Comparison of ENCODE assay signal across 8 cellular contexts in the genomic region with DNA sequence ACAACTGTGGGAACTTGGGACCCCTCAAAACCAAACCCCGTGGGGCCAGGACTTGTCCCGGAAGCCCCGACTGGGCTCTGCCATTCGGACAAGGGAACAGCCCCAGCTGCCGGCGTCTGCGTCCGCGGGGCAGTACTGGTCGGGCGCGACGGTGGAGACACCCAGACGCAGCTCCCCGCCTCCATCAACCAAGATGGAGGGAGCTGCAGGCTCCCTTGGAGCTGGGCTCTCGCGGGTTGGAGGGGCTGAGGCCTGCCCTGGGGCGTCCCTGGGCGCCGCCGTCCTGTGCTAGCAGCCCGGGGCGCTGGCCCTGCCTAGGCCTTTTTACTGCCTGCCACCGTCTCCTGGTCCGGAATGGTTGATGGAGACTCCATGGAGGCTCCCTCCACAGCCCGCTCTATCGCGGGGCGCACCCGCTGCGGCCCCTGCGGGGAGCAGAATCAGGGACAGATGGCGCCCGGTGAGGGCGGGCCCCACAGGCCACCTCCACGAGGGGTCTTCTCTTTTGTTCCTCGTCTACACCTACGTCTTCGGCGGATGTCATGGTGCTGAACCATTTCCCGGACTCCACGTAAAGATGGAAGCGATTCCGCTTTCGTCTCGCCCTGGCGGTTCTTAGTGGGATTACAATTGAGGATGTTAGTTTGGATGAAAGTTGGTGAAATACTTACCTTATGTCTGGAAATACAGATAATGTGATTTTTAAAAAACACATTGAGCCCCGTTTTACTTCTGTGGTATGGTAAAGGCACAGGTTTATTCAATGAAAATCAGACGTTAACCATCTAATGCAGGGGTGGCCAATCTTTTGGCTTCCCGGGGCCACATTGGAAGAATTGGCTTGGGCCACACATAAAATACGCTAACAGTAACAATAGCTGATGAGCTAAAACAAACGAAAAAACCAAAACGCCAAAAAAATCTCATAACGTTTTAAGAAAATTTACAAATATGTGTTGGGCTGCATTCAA. TPM values are rescaled to one million over a fixed set of nuclear protein-coding genes. Genes with fewer than 3 reads are reported as not detected.
A peak's percentile ranks its signal among the peaks of the same experiment; 100 is the strongest.
DNase-seq lines count a peak whose midpoint lies in the region; ATAC-seq and TF ChIP-seq lines count a peak whose summit lies in the region.

No MANE protein-coding gene starts in this region.

- CTCF ChIA-PET in CD4-positive, alpha-beta T cell (lab: Charles Lee) = interaction anchor here (0.6 to 2.5 kb wide), 4 partner anchors 20 to 333 kb away, joined by 3 to 12 read pairs (median 3); no protein-coding TSS in a partner anchor

- H3K27me3 Mint-ChIP-seq in CD4-positive, alpha-beta T cell = no peaks in the 10 kb centered on the region

- H3K4me1 Mint-ChIP-seq in CD4-positive, alpha-beta T cell (ENCODE audit: low read depth) = peaks cover 30% of the 10 kb centered on the region

- H3K9me3 ChIP-seq in CD4-positive, alpha-beta T cell (ENCODE audit: control insufficient read depth, low read length) = no peaks in the 10 kb centered on the region
- H3K9me3 ChIP-seq in esophagus muscularis mucosa (no peaks in the 10 kb centered on the region), muscle layer of duodenum (ENCODE audit: control insufficient read depth in 1 of 2, low read length in 2 of 2) (no peaks in the 10 kb centered on the region)

- H3K27me3 ChIP-seq in CD4-positive, alpha-beta T cell (ENCODE audit: control insufficient read depth, insufficient read depth, low read length) = no peaks in the 10 kb centered on the region
- H3K27me3 ChIP-seq in esophagus muscularis mucosa = no peaks in the 10 kb centered on the region
- no peaks in the 10 kb centered on the region for H3K27me3 ChIP-seq in muscle layer of duodenum (ENCODE audit: low read depth, low read length)

- no peak for TF ChIP-seq EP300 in esophagus muscularis mucosa (IDR thresholded peaks at IDR 0.05)

- DNase-seq in CD4-positive, alpha-beta T cell = peak; percentile 50 to 75 (median 64)
- DNase-seq in NOMO-1 treated with DMSO at 0.1 percent for 48 hours (lab: John Stamatoyannopoulos, UW; ENCODE audit: unreplicated experiment) (peak; percentile 83), esophagus muscularis mucosa (ENCODE audit: extremely low spot score) (no peak)
- DNase-seq in activated T-cell treated with anti-CD3 and anti-CD28 coated beads, Interleukin-2, amount 50 U/mL, for 1 hour = peak; percentile 81
- DNase-seq in stimulated activated CD8-positive, alpha-beta memory T cell treated with anti-CD3 and anti-CD28 coated beads, Interleukin-7, amount 100 ng/mL, for 24 hours (ENCODE audit: low read depth) = peak; percentile 37

- intact Hi-C loops in CD4-positive, alpha-beta T cell (cut with DNase I, micrococcal nuclease) = loop anchor here (2.0 to 10.0 kb wide), 5 partner anchors 80 to 1738 kb away; a partner anchor contains a TSS
- intact Hi-C loops in esophagus muscularis mucosa (cut with DNase I) = loop anchor here (10.0 kb wide), 2 partner anchors 190 to 230 kb away; a partner anchor contains a TSS

- peak; percentile 46 for ATAC-seq in CD4-positive, alpha-beta T cell (ENCODE audit: poor library complexity)
- ATAC-seq in GM19351 (IDR thresholded peaks at IDR 0.05; ENCODE audit: unreplicated experiment) (peak; percentile 20), HG03469 (IDR thresholded peaks at IDR 0.05; ENCODE audit: unreplicated experiment) (peak; percentile 8)

- peak overlapping the region; percentile 79 to 97 (median 90) for H3K4me3 ChIP-seq in esophagus muscularis mucosa
- peak overlapping the region; percentile 62 to 96 for H3K4me3 ChIP-seq in muscle layer of duodenum (ENCODE audit: low read depth in 1 of 2, low read length in 2 of 2)

- peak overlapping the region; percentile 92 for H3K27ac ChIP-seq in CD4-positive, alpha-beta T cell (ENCODE audit: low read depth, low read length)
- H3K27ac ChIP-seq in esophagus muscularis mucosa (replicated peaks in 1 of 4) = peak overlapping the region; percentile 97 to 99 (median 99)
- peak overlapping the region; percentile 84 for H3K27ac ChIP-seq in muscle layer of duodenum (ENCODE audit: low read length)

- H3K9me3 Mint-ChIP-seq in CD4-positive, alpha-beta T cell = no peaks in the 10 kb centered on the region

- H3K27ac Mint-ChIP-seq in CD4-positive, alpha-beta T cell = peak overlapping the region; percentile 91

- WGBS in esophagus muscularis mucosa = 18% methylated on average over 22 of the region's 54 CpGs

- H3K4me1 ChIP-seq in esophagus muscularis mucosa = peaks cover 11 to 36% (median 31%) of the 10 kb centered on the region in 4 donors
- H3K4me1 ChIP-seq in muscle layer of duodenum (ENCODE audit: control insufficient read depth in 1 of 2, insufficient read depth in 2 of 2, low read length in 2 of 2) = peaks cover 8 to 22% of the 10 kb centered on the region in 2 donors

- H3K36me3 Mint-ChIP-seq in CD4-positive, alpha-beta T cell (ENCODE audit: low read depth) = peaks cover 29% of the 10 kb centered on the region

- POLR2A ChIA-PET in CD4-positive, alpha-beta T cell (lab: Charles Lee) = interaction anchor here (0.6 to 5.7 kb wide), 20 partner anchors 12 to 1739 kb away, joined by 3 to 74 read pairs (median 6); a partner anchor contains a TSS

- H3K4me3 Mint-ChIP-seq in CD4-positive, alpha-beta T cell = peak overlapping the region; percentile 97

- TF ChIP-seq CTCF in CD4-positive, alpha-beta T cell (IDR thresholded peaks at IDR 0.05) = peak; percentile 71
- TF ChIP-seq CTCF in esophagus muscularis mucosa (IDR thresholded peaks at IDR 0.05) = peak; percentile 58 to 76 (median 59)

- no peak for TF ChIP-seq POLR2A in esophagus muscularis mucosa (IDR thresholded peaks at IDR 0.05; ENCODE audit: low read depth)

- H3K36me3 ChIP-seq in esophagus muscularis mucosa (no peaks in the 10 kb centered on the region), muscle layer of duodenum (ENCODE audit: control insufficient read depth in 1 of 2, insufficient read depth in 2 of 2, low read length in 2 of 2) (peaks cover 0 to 6% of the 10 kb centered on the region in 2 donors)

RNA-seq across cellular contexts. Expression of a gene that starts 1.2 kb away (rescaled TPM):
- total RNA-seq in CD4-positive, alpha-beta T cell = 10 to 100 TPM; 29.2 to 32.1 TPM
- 10 to 100 TPM in 3 of 4 donors, 1 to 10 TPM in 1; 9.7 to 13.4 (median 11.9) TPM for total RNA-seq in esophagus muscularis mucosa
